ENCODE assay signal across 8 cellular contexts in the genomic region with DNA sequence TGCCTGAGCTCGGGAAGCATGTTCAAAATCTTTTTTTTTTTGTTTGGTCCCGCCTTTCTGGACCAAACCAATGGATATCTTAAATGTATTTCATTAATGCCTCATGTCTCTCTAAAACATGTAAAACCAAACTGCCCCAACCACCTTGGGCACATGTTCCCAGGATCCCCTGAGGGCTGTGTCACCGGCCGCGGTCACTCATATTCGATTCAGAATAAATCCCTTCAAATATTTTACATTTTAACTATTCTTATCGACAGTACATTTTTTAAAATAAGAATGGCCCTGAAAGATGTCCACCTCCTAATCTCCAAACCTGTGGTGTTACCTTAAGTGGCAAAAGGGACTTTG. TPM values are rescaled to one million over a fixed set of nuclear protein-coding genes. Genes with fewer than 3 reads are reported as not detected.
DNase-seq lines count a peak whose midpoint lies in the region; ATAC-seq and TF ChIP-seq lines count a peak whose summit lies in the region.
"Had no signal": no experiment of that assay in that cellular context is flagged by ENCODE, and none has a peak within 500 bp of the region (broad histone marks: within the 10 kb centered on the region; RNA-seq: fewer than 3 reads in every experiment).

No MANE protein-coding gene starts in this region.

- no peaks in the 10 kb centered on the region for H3K4me1 ChIP-seq in HUES64 (ENCODE audit: insufficient read depth, low read length)

- no peaks in the 10 kb centered on the region for H3K9me3 Mint-ChIP-seq in MCF 10A (ENCODE audit: unreplicated experiment)

- ATAC-seq in GM19455 (IDR thresholded peaks at IDR 0.05; ENCODE audit: unreplicated experiment), result no peak

- peak overlapping the region; percentile 72 for H3K4me3 ChIP-seq in HUES64 (ENCODE audit: low read length)
- H3K4me3 ChIP-seq in retinal pigment epithelial cell (ENCODE audit: low read length), result peak overlapping the region; percentile 54

- H3K9ac ChIP-seq in HUES64 (ENCODE audit: low read depth, low read length), result 0 out of 2 replicates have a peak overlapping the region, but pooled peaks have one; percentile 39

- no peaks in the 10 kb centered on the region for H3K9me3 ChIP-seq in HUES64 (ENCODE audit: insufficient read depth, low read depth, low read length)

- no TSS peak for BruUV-seq in MCF 10A (replicated peaks; lab: Mats Ljungman, UMichigan)

- no peak overlapping the region for H3K27ac ChIP-seq in HUES64 (ENCODE audit: low read depth, low read length)

- 76% methylated on average over 7 of the region's 7 CpGs for WGBS in HUES64

- intact Hi-C loops in MCF 10A (cut with micrococcal nuclease), result no loop called here

- DNase-seq in MCF 10A (ENCODE audit: unreplicated experiment) (no peak), retinal pigment epithelial cell (ENCODE audit: low read depth) (no peak), midbrain (lab: John Stamatoyannopoulos, UW) (no peak), mucosa of gallbladder (ENCODE audit: low spot score) (no peak)
- DNase-seq: effector memory CD4-positive, alpha-beta T cell; NCI-H510A had no signal

- peak overlapping the region; percentile 95 for H3K4me3 Mint-ChIP-seq in MCF 10A (ENCODE audit: unreplicated experiment)

- CTCF ChIA-PET in MCF 10A (lab: Yijun Ruan, JAX), result interaction anchor here (0.6 to 6.8 kb wide), 4 partner anchors 11 to 339 kb away, joined by 3 to 34 read pairs (median 18); partner anchors contain the start of gene PTDSS2

- peaks cover 6% of the 10 kb centered on the region for H3K4me1 Mint-ChIP-seq in MCF 10A (ENCODE audit: insufficient read depth, unreplicated experiment)

- H3K27me3 Mint-ChIP-seq in MCF 10A (ENCODE audit: insufficient read depth, unreplicated experiment), result no peaks in the 10 kb centered on the region

- POLR2A ChIA-PET in MCF 10A (lab: Yijun Ruan, JAX), result interaction anchor here (0.6 to 6.5 kb wide), 11 partner anchors 12 to 297 kb away, joined by 3 to 81 read pairs (median 4); partner anchors contain the start of genes BET1L, HRAS, PHRF1 and PKP3

- peaks cover 23% of the 10 kb centered on the region for H3K36me3 ChIP-seq in HUES64 (ENCODE audit: insufficient read depth, low read length)

- peak overlapping the region; percentile 78 for H3K27ac Mint-ChIP-seq in MCF 10A (ENCODE audit: low read depth, unreplicated experiment)

- TF ChIP-seq CTCF in MCF 10A (IDR thresholded peaks at IDR 0.05; ENCODE audit: unreplicated experiment) (no peak), retinal pigment epithelial cell (conservative IDR thresholded peaks at IDR 0.05; ENCODE audit: low read depth, low read length) (no peak)

- H3K27me3 ChIP-seq in HUES64 (ENCODE audit: insufficient read depth, low read length), result peaks cover 6% of the 10 kb centered on the region; the same call in 1 of the 2 replicates

- H3K36me3 Mint-ChIP-seq in MCF 10A (ENCODE audit: insufficient read depth, unreplicated experiment), result peaks cover 53% of the 10 kb centered on the region

RNA-seq across cellular contexts. Expression of gene RNH1, which starts 2.1 kb away (rescaled TPM):
- polyA plus RNA-seq in HUES64 (2013, experiment 1 of 2), result 28.2 TPM
- polyA plus RNA-seq in HUES64 (2013, experiment 2 of 2), result 29.7 TPM
- total RNA-seq in MCF 10A (2022) (288 TPM in 2 replicates), mucosa of gallbladder (156 TPM)

RNA-seq across cellular contexts. Expression of gene HRAS, which starts 30.4 kb away (rescaled TPM):
- polyA plus RNA-seq in HUES64 (2013, experiment 1 of 2), result 40.6 TPM
- polyA plus RNA-seq in HUES64 (2013, experiment 2 of 2), result 37.3 TPM
- total RNA-seq in MCF 10A (2022) (115 and 123 TPM in 2 replicates), mucosa of gallbladder (51.1 TPM)

RNA-seq across cellular contexts. Expression of gene LRRC56, which starts 32.4 kb away (rescaled TPM):
- 0.55 TPM for polyA plus RNA-seq in HUES64 (2013, experiment 1 of 2)
- polyA plus RNA-seq in HUES64 (2013, experiment 2 of 2), result 1.0 TPM
- total RNA-seq in MCF 10A (2022) (0.54 and 0.75 TPM in 2 replicates), mucosa of gallbladder (9.4 TPM)

RNA-seq across cellular contexts. Expression of gene PTDSS2, which starts 54.9 kb away (rescaled TPM):
- 25.7 TPM for polyA plus RNA-seq in HUES64 (2013, experiment 1 of 2)
- 24.5 TPM for polyA plus RNA-seq in HUES64 (2013, experiment 2 of 2)
- total RNA-seq in MCF 10A (2022), result 28.2 and 29.4 TPM in 2 replicates
- 36.6 TPM for total RNA-seq in mucosa of gallbladder

RNA-seq across cellular contexts. Expression of gene LMNTD2, which starts 55.6 kb away (rescaled TPM):
- 0.80 TPM for polyA plus RNA-seq in HUES64 (2013, experiment 1 of 2)
- polyA plus RNA-seq in HUES64 (2013, experiment 2 of 2), result 0.63 TPM
- total RNA-seq in MCF 10A (2022) (6.1 and 8.0 TPM in 2 replicates), mucosa of gallbladder (7.5 TPM)
